ENCODE assay signal across 8 cellular contexts in the genomic region with DNA sequence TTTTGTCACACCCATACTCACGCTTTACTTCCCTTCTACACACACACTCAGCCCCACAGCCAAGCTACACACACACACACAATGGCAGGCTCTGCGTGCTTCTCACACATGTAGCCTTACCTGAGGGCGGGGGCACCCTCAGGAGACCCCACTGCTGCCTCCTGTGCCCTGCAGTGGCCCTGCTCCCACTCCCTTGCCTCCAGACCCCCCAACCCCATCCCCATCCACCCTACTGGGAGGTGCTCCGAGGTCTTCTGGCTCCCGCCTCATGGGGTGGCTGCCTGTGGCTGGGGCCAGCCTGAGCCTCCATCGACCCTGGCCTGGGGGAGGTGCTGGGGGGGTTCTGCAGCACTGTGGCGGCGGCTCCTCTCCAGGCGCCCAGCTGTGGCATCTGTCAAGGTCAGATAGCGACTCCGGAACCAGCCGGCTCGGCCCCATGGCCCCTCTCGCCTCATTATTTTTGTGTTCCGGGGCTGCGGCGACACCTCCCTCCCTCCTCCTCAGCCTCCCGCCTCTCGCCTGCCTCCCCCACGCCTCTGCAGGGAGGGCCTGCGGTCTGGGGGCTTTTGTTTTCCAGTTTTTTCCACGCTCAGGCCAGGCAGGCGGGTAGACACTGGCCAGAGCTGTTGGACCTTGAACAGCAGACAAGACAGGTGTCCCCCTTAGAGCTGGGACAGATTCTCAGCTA. TPM values are rescaled to one million over a fixed set of nuclear protein-coding genes. Genes with fewer than 3 reads are reported as not detected.
DNase-seq lines count a peak whose midpoint lies in the region; ATAC-seq and TF ChIP-seq lines count a peak whose summit lies in the region.

No MANE protein-coding gene starts in this region.

- H3K9me3 ChIP-seq in NT2/D1 (ENCODE audit: insufficient read depth, low read length): no peaks in the 10 kb centered on the region

- H3K27me3 Mint-ChIP-seq in GM23338 (ENCODE audit: insufficient read depth, low read depth, poor library complexity): peaks cover 23% of the 10 kb centered on the region

- H3K4me3 Mint-ChIP-seq in GM23338: peak overlapping the region; percentile 35; the same call in 1 of the 3 replicates

- H2AFZ ChIP-seq in GM23338: no peak overlapping the region

- H3K36me3 ChIP-seq in GM23338 (ENCODE audit: insufficient read depth) (no peaks in the 10 kb centered on the region), NT2/D1 (ENCODE audit: insufficient read depth, insufficient read length, low read length) (peaks cover 39% of the 10 kb centered on the region)

- H3K27me3 ChIP-seq in GM23338 (ENCODE audit: insufficient read depth) (no peaks in the 10 kb centered on the region), NT2/D1 (ENCODE audit: insufficient read depth, insufficient read length) (no peaks in the 10 kb centered on the region)

- peaks cover 18% of the 10 kb centered on the region for H3F3A ChIP-seq in GM23338 (replicated peaks; ENCODE audit: low read depth)

- H3K27ac ChIP-seq in GM23338 (ENCODE audit: low read depth): no peak overlapping the region
- H3K27ac ChIP-seq in coronary artery: peak overlapping the region; percentile 18 to 94

- no peaks in the 10 kb centered on the region for H3K9me2 ChIP-seq in GM23338 (ENCODE audit: insufficient read depth)

- no peak; the same call in 2 of the 3 replicates for ATAC-seq in GM23338

- H3K79me2 ChIP-seq in GM23338 (replicated peaks; ENCODE audit: insufficient read depth): peaks cover 97% of the 10 kb centered on the region

- H3K4me3 ChIP-seq in GM12865 (ENCODE audit: low read depth, low read length) (peak overlapping the region; percentile 78), GM23338 (no peak overlapping the region), NT2/D1 (ENCODE audit: insufficient read length, low read depth) (no peak overlapping the region), coronary artery (peak overlapping the region; percentile 44)

- no peaks in the 10 kb centered on the region; the same call in 2 of the 3 replicates for H3K9me3 Mint-ChIP-seq in GM23338

- peak overlapping the region; percentile 56 for H3K9ac ChIP-seq in NT2/D1 (ENCODE audit: insufficient read length, low read depth)

- H3K4me1 Mint-ChIP-seq in GM23338: peaks cover 75% of the 10 kb centered on the region

- TF ChIP-seq CTCF in GM12865 (IDR thresholded peaks at IDR 0.05; ENCODE audit: insufficient read depth, low read depth, low read length, missing control alignments) (no peak), GM23338 (conservative IDR thresholded peaks at IDR 0.05; ENCODE audit: low read depth in 2 of 2) (no peak), coronary artery (IDR thresholded peaks at IDR 0.05) (no peak)

- no peak overlapping the region for H3K4me2 ChIP-seq in GM23338

- 0 out of 2 replicates have a peak overlapping the region, but pooled peaks have one; percentile 39 for H3K27ac Mint-ChIP-seq in GM23338

- H3K36me3 Mint-ChIP-seq in GM23338 (ENCODE audit: low read depth): peaks cover 4% of the 10 kb centered on the region; the same call in 2 of the 3 replicates

- H3K4me1 ChIP-seq in GM23338 (ENCODE audit: insufficient read depth) (peaks cover 43% of the 10 kb centered on the region), NT2/D1 (ENCODE audit: insufficient read depth, insufficient read length) (peaks cover 37% of the 10 kb centered on the region)

- DNase-seq in GM12865 (ENCODE audit: low read depth) (peak; percentile 83), GM23338 (ENCODE audit: low spot score) (no peak), NT2/D1 (ENCODE audit: low read depth, low spot score) (no peak), coronary artery (ENCODE audit: low spot score) (no peak), occipital lobe (lab: John Stamatoyannopoulos, UW) (peak; percentile 39), DMS153 treated with DMSO at 0.1 percent for 48 hours (lab: John Stamatoyannopoulos, UW; ENCODE audit: unreplicated experiment) (no peak), NCI-H748 treated with DMSO at 0.1 percent for 48 hours (lab: John Stamatoyannopoulos, UW) (no peak), HK-2 (ENCODE audit: unreplicated experiment) (no peak)

- H4K20me1 ChIP-seq in GM23338 (replicated peaks; ENCODE audit: insufficient read depth): peaks cover 84% of the 10 kb centered on the region

TF ChIP-seq in GM23338, 12 proteins besides CTCF, POLR2A, EP300 and RAD21 (continues in another document):
- TF ChIP-seq CREB1 (CRISPR knock-in tag; IDR thresholded peaks at IDR 0.05; ENCODE audit: low read depth) (no peak), NANOG (IDR thresholded peaks at IDR 0.05; ENCODE audit: borderline replicate concordance) (no peak), EZH2phosphoT487 (IDR thresholded peaks at IDR 0.05; ENCODE audit: unreplicated experiment) (no peak), ZNF114 (CRISPR knock-in tag; IDR thresholded peaks at IDR 0.05) (no peak)
- TF ChIP-seq, protein P1, sequence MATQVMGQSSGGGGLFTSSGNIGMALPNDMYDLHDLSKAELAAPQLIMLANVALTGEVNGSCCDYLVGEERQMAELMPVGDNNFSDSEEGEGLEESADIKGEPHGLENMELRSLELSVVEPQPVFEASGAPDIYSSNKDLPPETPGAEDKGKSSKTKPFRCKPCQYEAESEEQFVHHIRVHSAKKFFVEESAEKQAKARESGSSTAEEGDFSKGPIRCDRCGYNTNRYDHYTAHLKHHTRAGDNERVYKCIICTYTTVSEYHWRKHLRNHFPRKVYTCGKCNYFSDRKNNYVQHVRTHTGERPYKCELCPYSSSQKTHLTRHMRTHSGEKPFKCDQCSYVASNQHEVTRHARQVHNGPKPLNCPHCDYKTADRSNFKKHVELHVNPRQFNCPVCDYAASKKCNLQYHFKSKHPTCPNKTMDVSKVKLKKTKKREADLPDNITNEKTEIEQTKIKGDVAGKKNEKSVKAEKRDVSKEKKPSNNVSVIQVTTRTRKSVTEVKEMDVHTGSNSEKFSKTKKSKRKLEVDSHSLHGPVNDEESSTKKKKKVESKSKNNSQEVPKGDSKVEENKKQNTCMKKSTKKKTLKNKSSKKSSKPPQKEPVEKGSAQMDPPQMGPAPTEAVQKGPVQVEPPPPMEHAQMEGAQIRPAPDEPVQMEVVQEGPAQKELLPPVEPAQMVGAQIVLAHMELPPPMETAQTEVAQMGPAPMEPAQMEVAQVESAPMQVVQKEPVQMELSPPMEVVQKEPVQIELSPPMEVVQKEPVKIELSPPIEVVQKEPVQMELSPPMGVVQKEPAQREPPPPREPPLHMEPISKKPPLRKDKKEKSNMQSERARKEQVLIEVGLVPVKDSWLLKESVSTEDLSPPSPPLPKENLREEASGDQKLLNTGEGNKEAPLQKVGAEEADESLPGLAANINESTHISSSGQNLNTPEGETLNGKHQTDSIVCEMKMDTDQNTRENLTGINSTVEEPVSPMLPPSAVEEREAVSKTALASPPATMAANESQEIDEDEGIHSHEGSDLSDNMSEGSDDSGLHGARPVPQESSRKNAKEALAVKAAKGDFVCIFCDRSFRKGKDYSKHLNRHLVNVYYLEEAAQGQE (IDR thresholded peaks at IDR 0.05; ENCODE audit: unreplicated experiment): no peak
- TF ChIP-seq, protein P2, sequence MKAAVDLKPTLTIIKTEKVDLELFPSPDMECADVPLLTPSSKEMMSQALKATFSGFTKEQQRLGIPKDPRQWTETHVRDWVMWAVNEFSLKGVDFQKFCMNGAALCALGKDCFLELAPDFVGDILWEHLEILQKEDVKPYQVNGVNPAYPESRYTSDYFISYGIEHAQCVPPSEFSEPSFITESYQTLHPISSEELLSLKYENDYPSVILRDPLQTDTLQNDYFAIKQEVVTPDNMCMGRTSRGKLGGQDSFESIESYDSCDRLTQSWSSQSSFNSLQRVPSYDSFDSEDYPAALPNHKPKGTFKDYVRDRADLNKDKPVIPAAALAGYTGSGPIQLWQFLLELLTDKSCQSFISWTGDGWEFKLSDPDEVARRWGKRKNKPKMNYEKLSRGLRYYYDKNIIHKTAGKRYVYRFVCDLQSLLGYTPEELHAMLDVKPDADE (IDR thresholded peaks at IDR 0.05): no peak

RNA-seq across cellular contexts. Expression of gene CXXC5, which starts 21.7 kb away (rescaled TPM):
- 97.9 and 111 TPM in 2 replicates for total RNA-seq in GM23338 (2014; rRNA removed; shearing (Covaris generic))
- 63.3 and 65.0 TPM in 2 replicates for polyA plus RNA-seq in GM23338 (2016; fragmentation: Nextera tagmentation; extraction: Ambion mirVana)
- total RNA-seq in occipital lobe: 37.1 TPM

Comparison
In these comparisons a context has a peak if more than half of its experiments do, and no peak if none do; other contexts are left out.
1. DNase-seq: peak in GM12865 (single experiment) and occipital lobe (single experiment); none in GM23338 (single experiment), NT2/D1 (single experiment), coronary artery (single experiment), DMS153 treated with DMSO at 0.1 percent for 48 hours (single experiment), NCI-H748 treated with DMSO at 0.1 percent for 48 hours (single experiment) and HK-2 (single experiment).
2. H3K4me3 ChIP-seq: peak in GM12865 (single experiment) and coronary artery (single experiment); none in GM23338 (single experiment) and NT2/D1 (single experiment).